In the genomic region with DNA sequence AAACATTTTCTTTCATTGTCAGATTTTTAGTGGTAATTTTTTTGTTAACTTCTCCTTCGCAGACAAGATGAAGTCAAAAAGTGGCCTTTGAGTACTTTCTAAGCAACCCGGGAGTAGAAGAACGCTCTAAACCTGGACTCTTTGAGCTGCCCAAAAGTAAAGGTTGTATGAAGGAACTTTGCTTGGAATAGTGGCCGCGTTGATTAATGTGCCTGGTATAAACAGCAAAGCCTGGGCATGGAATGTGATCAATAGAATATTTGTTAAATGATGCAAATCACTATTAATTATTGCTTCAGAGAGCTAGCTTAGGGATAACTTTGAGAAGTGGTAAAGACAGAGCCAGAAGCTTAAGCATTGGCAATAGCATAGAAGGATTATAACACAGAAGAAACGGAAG, we compare ENCODE assay signal across 24 cellular contexts.
"Had no signal": no experiment of that assay in that cellular context is flagged by ENCODE, and none has a peak within 500 bp of the region (broad histone marks: within the 10 kb centered on the region; RNA-seq: fewer than 3 reads in every experiment).

No MANE protein-coding gene starts in this region.

- H3K27me3 Mint-ChIP-seq: dendritic cell treated with granulocyte-macrophage colony-stimulating factor and Interleukin-4, amounts not matched to agents 40 ng/mL and 50 ng/mL, for 4 days; effector memory CD8-positive, alpha-beta T cell had no signal

- ATAC-seq: effector memory CD8-positive, alpha-beta T cell; esophagus mucosa; foreskin keratinocyte; gastrocnemius medialis; gastroesophageal sphincter; heart left ventricle; heart right ventricle had no signal

- H3K27ac Mint-ChIP-seq: dendritic cell treated with granulocyte-macrophage colony-stimulating factor and Interleukin-4, amounts not matched to agents 40 ng/mL and 50 ng/mL, for 4 days; effector memory CD8-positive, alpha-beta T cell; endodermal cell had no signal

- H3K4me1 Mint-ChIP-seq: endodermal cell had no signal

- H3K4me1 ChIP-seq: colonic mucosa, esophagus muscularis mucosa, foreskin keratinocyte, gastrocnemius medialis, gastroesophageal sphincter, heart left ventricle, heart right ventricle had no signal

- H3K4me3 Mint-ChIP-seq: dendritic cell treated with granulocyte-macrophage colony-stimulating factor and Interleukin-4, amounts not matched to agents 40 ng/mL and 50 ng/mL, for 4 days; effector memory CD8-positive, alpha-beta T cell; endodermal cell had no signal

- H3K27me3 ChIP-seq: colonic mucosa, esophagus muscularis mucosa, foreskin keratinocyte, gastrocnemius medialis, gastroesophageal sphincter, heart right ventricle had no signal

- H3K9me3 ChIP-seq: colonic mucosa, gastrocnemius medialis had no signal

- H3K4me3 ChIP-seq: colonic mucosa, coronary artery, dorsolateral prefrontal cortex, esophagus muscularis mucosa, gastrocnemius medialis, gastroesophageal sphincter, heart left ventricle, heart right ventricle had no signal

- H3K27ac ChIP-seq: colonic mucosa, coronary artery, dorsolateral prefrontal cortex, epithelial cell of prostate, esophagus muscularis mucosa, foreskin keratinocyte, gastrocnemius medialis, gastroesophageal sphincter, heart left ventricle, heart right ventricle had no signal

- DNase-seq: colonic mucosa; cortex of kidney; dermis blood vessel endothelial cell; dorsolateral prefrontal cortex; effector CD4-positive, alpha-beta T cell; effector CD8-positive, alpha-beta T cell; effector memory CD4-positive, alpha-beta T cell; effector memory CD8-positive, alpha-beta T cell; endodermal cell; erythroblast; foreskin fibroblast; foreskin keratinocyte; foreskin melanocyte; gastrocnemius medialis; glutamatergic neuron; head of caudate nucleus; heart left ventricle; heart right ventricle had no signal

- H3K36me3 ChIP-seq: colonic mucosa, esophagus muscularis mucosa, gastrocnemius medialis, gastroesophageal sphincter, heart left ventricle, heart right ventricle had no signal
